Comparison of ENCODE assay signal across 8 cellular contexts in genomic region chr13:40191186-40191980, GRCh38.
DNase-seq lines count a peak whose midpoint lies in the region; ATAC-seq and TF ChIP-seq lines count a peak whose summit lies in the region.

No MANE protein-coding gene starts in this region.

- H3K4me1 ChIP-seq in adipocyte (ENCODE audit: control insufficient read depth, insufficient read depth, low read length) (peaks cover 58% of the 10 kb centered on the region), heart right ventricle (peaks cover 20 to 55% (median 42%) of the 10 kb centered on the region in 9 donors)

- no peaks in the 10 kb centered on the region for H3K9me3 Mint-ChIP-seq in Calu3 (ENCODE audit: low read depth, unreplicated experiment)
- H3K9me3 Mint-ChIP-seq in activated T-helper 2 cell treated with anti-CD3 and anti-CD28 coated beads, Interferon-gamma antibody, Interleukin-2, Interleukin-4, amounts not matched to agents 10 μg/mL and 5 μg/mL and 100 μg/mL, durations not matched to agents 14 hours and 24 hours and 36 hours, result no peaks in the 10 kb centered on the region

- H3K9me3 ChIP-seq in adipocyte (ENCODE audit: control insufficient read depth, low read length) (no peaks in the 10 kb centered on the region), heart right ventricle (no peaks in the 10 kb centered on the region)

- H3K9ac ChIP-seq in adipocyte (ENCODE audit: low read length), result peak overlapping the region; percentile 82

- no peak overlapping the region for H3K4me3 Mint-ChIP-seq in Calu3 (ENCODE audit: low read depth, unreplicated experiment)
- no peak overlapping the region for H3K4me3 Mint-ChIP-seq in activated T-helper 2 cell treated with anti-CD3 and anti-CD28 coated beads, Interferon-gamma antibody, Interleukin-2, Interleukin-4, amounts not matched to agents 10 μg/mL and 5 μg/mL and 100 μg/mL, durations not matched to agents 14 hours and 24 hours and 36 hours (ENCODE audit: low read depth)

- TF ChIP-seq CTCF in Calu3 (IDR thresholded peaks at IDR 0.05; ENCODE audit: unreplicated experiment) (no peak), heart right ventricle (IDR thresholded peaks at IDR 0.05) (no peak)

- H3K27me3 ChIP-seq in adipocyte (replicated peaks; ENCODE audit: control insufficient read depth, insufficient read depth, low read length) (no peaks in the 10 kb centered on the region), heart right ventricle (no peaks in the 10 kb centered on the region)

- no peak overlapping the region for H3K4me3 ChIP-seq in adipocyte (ENCODE audit: low read length)
- H3K4me3 ChIP-seq in heart right ventricle, result no peak overlapping the region

- ATAC-seq in heart right ventricle, result peak in 1 of 8 donors; percentile 21
- ATAC-seq in GM18511 (IDR thresholded peaks at IDR 0.05; ENCODE audit: unreplicated experiment), result no peak

- peak overlapping the region; percentile 32 to 89 (median 78) for H3K27ac ChIP-seq in heart right ventricle

- 16 to 27% methylated on average over 7 of the region's 7 CpGs for WGBS in heart right ventricle, 2 donors

- DNase-seq in Calu3 (no peak), adipocyte (ENCODE audit: low read depth) (no peak), heart right ventricle (no peak), retina (peak; percentile 40), ecto neural progenitor cell (ENCODE audit: low spot score) (no peak), ACHN (no peak)
- no peak for DNase-seq in activated T-helper 2 cell treated with anti-CD3 and anti-CD28 coated beads, Interferon-gamma antibody, Interleukin-2, Interleukin-4, amounts not matched to agents 10 μg/mL and 5 μg/mL and 100 μg/mL, durations not matched to agents 14 hours and 24 hours and 36 hours (ENCODE audit: low spot score)

- H3K36me3 ChIP-seq in adipocyte (ENCODE audit: control insufficient read depth, insufficient read depth, low read length, severe bottlenecking) (no peaks in the 10 kb centered on the region), heart right ventricle (no peaks in the 10 kb centered on the region)

- H3K36me3 Mint-ChIP-seq in Calu3 (ENCODE audit: insufficient read depth, unreplicated experiment), result no peaks in the 10 kb centered on the region
- H3K36me3 Mint-ChIP-seq in activated T-helper 2 cell treated with anti-CD3 and anti-CD28 coated beads, Interferon-gamma antibody, Interleukin-2, Interleukin-4, amounts not matched to agents 10 μg/mL and 5 μg/mL and 100 μg/mL, durations not matched to agents 14 hours and 24 hours and 36 hours (ENCODE audit: low read depth), result no peaks in the 10 kb centered on the region

- no TSS peak for BruUV-seq in Calu3 (replicated peaks; lab: Mats Ljungman, UMichigan)

- CTCF ChIA-PET in Calu3 (lab: Charles Lee), result no interaction called here

- peaks cover 16% of the 10 kb centered on the region for H3K4me1 Mint-ChIP-seq in Calu3 (ENCODE audit: low read depth, unreplicated experiment)
- peaks cover 55% of the 10 kb centered on the region for H3K4me1 Mint-ChIP-seq in activated T-helper 2 cell treated with anti-CD3 and anti-CD28 coated beads, Interferon-gamma antibody, Interleukin-2, Interleukin-4, amounts not matched to agents 10 μg/mL and 5 μg/mL and 100 μg/mL, durations not matched to agents 14 hours and 24 hours and 36 hours (ENCODE audit: low read depth)

- in situ Hi-C loops in ACHN (cut with HindIII; ENCODE audit: low pct_ligation_motif_present, low pct_unique_long_range_greater_than_20kb, low sequenced_read_pairs), result no loop called here

- no peaks in the 10 kb centered on the region for H3K27me3 Mint-ChIP-seq in Calu3 (ENCODE audit: unreplicated experiment)
- H3K27me3 Mint-ChIP-seq in activated T-helper 2 cell treated with anti-CD3 and anti-CD28 coated beads, Interferon-gamma antibody, Interleukin-2, Interleukin-4, amounts not matched to agents 10 μg/mL and 5 μg/mL and 100 μg/mL, durations not matched to agents 14 hours and 24 hours and 36 hours (ENCODE audit: low read depth), result peaks cover 2% of the 10 kb centered on the region

- intact Hi-C loops in Calu3 (cut with micrococcal nuclease; ENCODE audit: unreplicated experiment), result no loop called here
- intact Hi-C loops in heart right ventricle (cut with DNase I), result loop anchor here in 5 of 10 donors (5.0 to 10.0 kb wide), 9 partner anchors 39 to 491 kb away; partner anchors contain the start of gene FOXO1 (in 2 of the 5)
- intact Hi-C loops in activated T-helper 2 cell treated with anti-CD3 and anti-CD28 coated beads, Interferon-gamma antibody, Interleukin-2, Interleukin-4, amounts not matched to agents 10 μg/mL and 5 μg/mL and 100 μg/mL, durations not matched to agents 14 hours and 24 hours and 36 hours (cut with micrococcal nuclease), result no loop called here

- H3K27ac Mint-ChIP-seq in Calu3 (ENCODE audit: unreplicated experiment), result peak overlapping the region; percentile 61
- no peak overlapping the region for H3K27ac Mint-ChIP-seq in activated T-helper 2 cell treated with anti-CD3 and anti-CD28 coated beads, Interferon-gamma antibody, Interleukin-2, Interleukin-4, amounts not matched to agents 10 μg/mL and 5 μg/mL and 100 μg/mL, durations not matched to agents 14 hours and 24 hours and 36 hours
